Comparison of ENCODE assay signal across 8 cellular contexts in the genomic region with DNA sequence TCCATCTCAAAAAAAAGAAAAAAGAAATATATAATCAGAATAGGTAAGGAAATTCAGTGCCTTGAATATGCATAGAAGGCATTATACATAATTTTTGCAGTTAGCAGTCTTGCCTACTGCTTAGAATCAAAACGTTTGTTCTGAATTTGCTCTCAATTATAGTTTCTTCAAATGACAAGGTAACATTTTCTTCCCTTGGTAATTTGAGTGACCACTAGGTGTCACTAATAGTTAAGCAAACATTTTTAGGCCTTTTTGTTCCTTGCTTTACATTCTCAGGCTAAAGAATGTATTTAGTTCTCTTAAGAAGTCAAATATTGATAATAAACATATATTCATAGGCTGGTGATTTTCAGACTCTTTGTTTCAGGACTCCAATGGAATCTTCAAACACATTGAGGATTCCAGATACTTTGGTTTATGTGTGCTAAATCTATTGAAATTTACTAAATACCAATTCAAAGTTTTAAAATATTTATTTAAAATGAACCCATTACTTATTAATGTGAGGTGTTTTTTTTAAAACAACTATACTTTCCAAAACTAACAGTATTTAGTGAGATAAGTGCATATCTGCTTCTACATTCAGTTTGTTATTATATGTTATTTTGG. TPM values are rescaled to one million over a fixed set of nuclear protein-coding genes. Genes with fewer than 3 reads are reported as not detected.
DNase-seq lines count a peak whose midpoint lies in the region; ATAC-seq and TF ChIP-seq lines count a peak whose summit lies in the region.

No MANE protein-coding gene starts in this region.

- H3K4me3 ChIP-seq in astrocyte of the cerebellum (ENCODE audit: low read depth, low read length), result no peak overlapping the region

- in situ Hi-C loops in astrocyte of the cerebellum (cut with HindIII; ENCODE audit: low sequenced_read_pairs), result no loop called here

- peak; percentile 49 for ATAC-seq in activated CD8-positive, alpha-beta memory T cell treated with anti-CD3 and anti-CD28 coated beads, Interleukin-2, amount 10 ng/mL, durations not matched to agents 7 days and 5 days
- ATAC-seq in left colon (peak; percentile 50), GM18858 (IDR thresholded peaks at IDR 0.05; ENCODE audit: unreplicated experiment) (no peak), HG02610 (IDR thresholded peaks at IDR 0.05; ENCODE audit: unreplicated experiment) (no peak)

- H3K27me3 Mint-ChIP-seq in activated CD8-positive, alpha-beta memory T cell treated with anti-CD3 and anti-CD28 coated beads, Interleukin-2, amount 10 ng/mL, durations not matched to agents 7 days and 5 days, result no peaks in the 10 kb centered on the region

- CTCF ChIA-PET in activated CD8-positive, alpha-beta memory T cell treated with anti-CD3 and anti-CD28 coated beads, Interleukin-2, amount 10 ng/mL, durations not matched to agents 7 days and 5 days (lab: Charles Lee), result interaction anchor here (0.9 to 6.9 kb wide), 4 partner anchors 22 to 192 kb away, joined by 4 to 70 read pairs (median 4); no protein-coding TSS in a partner anchor

- intact Hi-C loops in left colon (cut with DNase I, micrococcal nuclease), result loop anchor here in 1 of 2 donors (2.0 kb wide), 1 partner anchor 104 kb away; no protein-coding TSS in a partner anchor

- H3K4me3 Mint-ChIP-seq in activated CD8-positive, alpha-beta memory T cell treated with anti-CD3 and anti-CD28 coated beads, Interleukin-2, amount 10 ng/mL, durations not matched to agents 7 days and 5 days, result no peak overlapping the region

- no peak overlapping the region for H3K27ac Mint-ChIP-seq in activated CD8-positive, alpha-beta memory T cell treated with anti-CD3 and anti-CD28 coated beads, Interleukin-2, amount 10 ng/mL, durations not matched to agents 7 days and 5 days

- H3K9me3 Mint-ChIP-seq in activated CD8-positive, alpha-beta memory T cell treated with anti-CD3 and anti-CD28 coated beads, Interleukin-2, amount 10 ng/mL, durations not matched to agents 7 days and 5 days (ENCODE audit: low read depth), result no peaks in the 10 kb centered on the region

- DNase-seq in activated CD8-positive, alpha-beta memory T cell treated with anti-CD3 and anti-CD28 coated beads, Interleukin-2, amount 10 ng/mL, durations not matched to agents 7 days and 5 days, result no peak
- DNase-seq in activated CD8-positive, alpha-beta memory T cell treated with anti-CD3 and anti-CD28 coated beads, Interleukin-2, amount 50 U/mL, for 48 hours, result no peak
- peak; percentile 8 for DNase-seq in NCI-H146 treated with DMSO at 0.1 percent for 48 hours (lab: John Stamatoyannopoulos, UW; ENCODE audit: unreplicated experiment)
- peak; percentile 50 for DNase-seq in astrocyte of the cerebellum (ENCODE audit: low read depth)
- no peak for DNase-seq in left colon
- DNase-seq in HuH-7.5 (ENCODE audit: low spot score), result no peak

- peaks cover 14% of the 10 kb centered on the region for H3K36me3 Mint-ChIP-seq in activated CD8-positive, alpha-beta memory T cell treated with anti-CD3 and anti-CD28 coated beads, Interleukin-2, amount 10 ng/mL, durations not matched to agents 7 days and 5 days

- no peak for TF ChIP-seq CTCF in astrocyte of the cerebellum (IDR thresholded peaks at IDR 0.05; ENCODE audit: low read depth, low read length, missing control alignments)

- peaks cover 10% of the 10 kb centered on the region for H3K4me1 Mint-ChIP-seq in activated CD8-positive, alpha-beta memory T cell treated with anti-CD3 and anti-CD28 coated beads, Interleukin-2, amount 10 ng/mL, durations not matched to agents 7 days and 5 days

RNA-seq across cellular contexts. Expression of gene DEPDC7, which starts 55.0 kb away (rescaled TPM):
- total RNA-seq in activated CD8-positive, alpha-beta memory T cell treated with anti-CD3 and anti-CD28 coated beads, Interleukin-2, amount 10 ng/mL, durations not matched to agents 7 days and 5 days, result 1 to 10 TPM; 1.6 to 2.3 TPM
- 1 to 10 TPM; 8.3 to 8.6 TPM for total RNA-seq in left colon

Comparison
In these comparisons a context has a peak if more than half of its experiments do, and no peak if none do; other contexts are left out.
1. ATAC-seq: peak in activated CD8-positive, alpha-beta memory T cell treated with anti-CD3 and anti-CD28 coated beads, Interleukin-2, amount 10 ng/mL, durations not matched to agents 7 days and 5 days (single experiment) and left colon (single experiment); none in GM18858 (single experiment) and HG02610 (single experiment).
2. DNase-seq: peak in NCI-H146 treated with DMSO at 0.1 percent for 48 hours (single experiment) and astrocyte of the cerebellum (single experiment); none in activated CD8-positive, alpha-beta memory T cell treated with anti-CD3 and anti-CD28 coated beads, Interleukin-2, amount 10 ng/mL, durations not matched to agents 7 days and 5 days (single experiment), activated CD8-positive, alpha-beta memory T cell treated with anti-CD3 and anti-CD28 coated beads, Interleukin-2, amount 50 U/mL, for 48 hours (single experiment), left colon (0 of 2) and HuH-7.5 (single experiment).